ENCODE assay signal across 1 cellular context in the genomic region with DNA sequence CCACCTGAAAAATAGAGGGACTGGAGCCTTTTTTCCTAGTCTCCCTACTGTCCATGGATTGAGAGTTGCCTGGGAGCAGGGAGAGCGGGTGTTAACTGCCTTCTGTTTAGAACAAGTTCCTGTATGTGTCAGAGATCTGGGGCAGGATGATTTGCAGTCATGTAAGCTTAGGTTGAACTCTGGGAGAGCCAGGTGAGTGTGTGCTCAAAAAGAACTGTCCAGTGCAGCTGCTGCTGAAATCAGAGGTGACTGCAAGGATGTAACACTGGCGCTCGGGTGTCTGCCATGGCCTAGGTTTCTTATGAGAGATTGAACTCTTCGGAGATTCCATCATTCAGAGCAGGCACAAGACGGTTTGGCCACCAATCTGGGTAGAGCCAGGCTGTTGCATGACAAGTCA.
TF ChIP-seq lines count a peak whose summit lies in the region.

No MANE protein-coding gene starts in this region.

TF ChIP-seq in IMR-90, 13 proteins besides CTCF, POLR2A, EP300 and RAD21 (continued from another document):
- TF ChIP-seq, protein P1, sequence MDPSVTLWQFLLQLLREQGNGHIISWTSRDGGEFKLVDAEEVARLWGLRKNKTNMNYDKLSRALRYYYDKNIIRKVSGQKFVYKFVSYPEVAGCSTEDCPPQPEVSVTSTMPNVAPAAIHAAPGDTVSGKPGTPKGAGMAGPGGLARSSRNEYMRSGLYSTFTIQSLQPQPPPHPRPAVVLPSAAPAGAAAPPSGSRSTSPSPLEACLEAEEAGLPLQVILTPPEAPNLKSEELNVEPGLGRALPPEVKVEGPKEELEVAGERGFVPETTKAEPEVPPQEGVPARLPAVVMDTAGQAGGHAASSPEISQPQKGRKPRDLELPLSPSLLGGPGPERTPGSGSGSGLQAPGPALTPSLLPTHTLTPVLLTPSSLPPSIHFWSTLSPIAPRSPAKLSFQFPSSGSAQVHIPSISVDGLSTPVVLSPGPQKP (IDR thresholded peaks at IDR 0.05; ENCODE audit: borderline replicate concordance, low read depth, low read length): no peak
- TF ChIP-seq SMC3 (IDR thresholded peaks at IDR 0.05; ENCODE audit: low read depth, low read length) (no peak), BHLHE40 (IDR thresholded peaks at IDR 0.05; ENCODE audit: low read depth, low read length) (no peak), MAZ (IDR thresholded peaks at IDR 0.05; ENCODE audit: borderline replicate concordance, low read depth, low read length) (no peak), NFE2L2 (IDR thresholded peaks at IDR 0.05; ENCODE audit: low read depth, low read length) (no peak), MAFK (IDR thresholded peaks at IDR 0.05; ENCODE audit: low read depth, low read length) (no peak), RFX5 (IDR thresholded peaks at IDR 0.05; ENCODE audit: low read depth, low read length) (no peak), MXI1 (IDR thresholded peaks at IDR 0.05; ENCODE audit: borderline replicate concordance, low read depth, low read length) (no peak)
